10 cellular contexts compared by ENCODE assay signal in genomic region chr13:113445791-113446487, GRCh38. TPM values are rescaled to one million over a fixed set of nuclear protein-coding genes. Genes with fewer than 3 reads are reported as not detected.
DNase-seq lines count a peak whose midpoint lies in the region; ATAC-seq and TF ChIP-seq lines count a peak whose summit lies in the region.
"Had no signal": no experiment of that assay in that cellular context is flagged by ENCODE, and none has a peak within 500 bp of the region (broad histone marks: within the 10 kb centered on the region; RNA-seq: fewer than 3 reads in every experiment).

No MANE protein-coding gene starts in this region.

- TF ChIP-seq CTCF in left ventricle myocardium inferior (IDR thresholded peaks at IDR 0.05; ENCODE audit: borderline replicate concordance) = no peak
- TF ChIP-seq CTCF in colonic mucosa (IDR thresholded peaks at IDR 0.05) = no peak

- no peak overlapping the region for H3K9ac ChIP-seq in colonic mucosa (ENCODE audit: low read depth in 2 of 2, low read length in 2 of 2)

- H3K27me3 ChIP-seq in left ventricle myocardium inferior (ENCODE audit: low read depth) = no peaks in the 10 kb centered on the region
- H3K27me3 ChIP-seq in colonic mucosa = no peaks in the 10 kb centered on the region

- no peak for DNase-seq in left ventricle myocardium inferior
- DNase-seq in left ventricle myocardium superior = no peak
- DNase-seq in SHP77 treated with DMSO at 0.1 percent for 48 hours (lab: John Stamatoyannopoulos, UW) = no peak
- no peak for DNase-seq in colonic mucosa
- DNase-seq in NK-92 treated with Interleukin-12 subunit alpha and Interleukin-12 subunit beta, amount 100 ng/mL, for 24 hours (lab: John Stamatoyannopoulos, UW) = no peak
- DNase-seq in NCI-H1694 treated with DMSO at 0.1 percent for 48 hours (lab: John Stamatoyannopoulos, UW) = no peak
- DNase-seq: DMS79 had no signal

- intact Hi-C loops in left ventricle myocardium inferior (cut with micrococcal nuclease) (no loop called here), left ventricle myocardium superior (cut with micrococcal nuclease) (no loop called here), colonic mucosa (cut with DNase I) (loop anchor here (5.0 kb wide), 1 partner anchor 39 kb away; no protein-coding TSS in a partner anchor)

- H3K4me3 ChIP-seq in left ventricle myocardium inferior (peak overlapping the region; percentile 30), colonic mucosa (no peak overlapping the region)

- H3K9me3 ChIP-seq in left ventricle myocardium inferior (replicated peaks) = no peaks in the 10 kb centered on the region
- no peaks in the 10 kb centered on the region for H3K9me3 ChIP-seq in colonic mucosa

- H3K27ac ChIP-seq in left ventricle myocardium inferior (replicated peaks) (peak overlapping the region; percentile 20), cingulate gyrus (ENCODE audit: low read depth, low read length) (peak overlapping the region; percentile 44), colonic mucosa (no peak overlapping the region)

- ATAC-seq in left ventricle myocardium superior = no peak
- peak; percentile 49 for ATAC-seq in HG03175 (IDR thresholded peaks at IDR 0.05; ENCODE audit: unreplicated experiment)
- ATAC-seq: natural killer cell treated with Interleukin-12 subunit alpha and Interleukin-12 subunit beta and Interleukin-15 and Interleukin-18, amount 100 ng/mL, for 72 hours had no signal

- H3K36me3 ChIP-seq in left ventricle myocardium inferior (peaks cover 34% of the 10 kb centered on the region), colonic mucosa (no peaks in the 10 kb centered on the region)

- peaks cover 55% of the 10 kb centered on the region for H3K4me1 ChIP-seq in left ventricle myocardium inferior
- no peaks in the 10 kb centered on the region for H3K4me1 ChIP-seq in colonic mucosa

RNA-seq across cellular contexts. Expression of gene ADPRHL1, which starts 7.3 kb away (rescaled TPM):
- total RNA-seq in left ventricle myocardium inferior = 484 TPM
- 442 TPM for total RNA-seq in left ventricle myocardium superior
- 1 to 10 TPM; 4.6 to 6.2 TPM for total RNA-seq in colonic mucosa

RNA-seq across cellular contexts. Expression of gene DCUN1D2, which starts 44.6 kb away (rescaled TPM):
- total RNA-seq in left ventricle myocardium inferior (196 TPM), left ventricle myocardium superior (242 TPM), colonic mucosa (10 to 100 TPM; 14.9 to 20.5 TPM)

Comparison
In these comparisons a context has a peak if more than half of its experiments do, and no peak if none do; other contexts are left out.
1. RNA of gene ADPRHL1, which starts 7.3 kb away (total RNA-seq): 484 TPM in left ventricle myocardium inferior (single experiment) and 442 TPM in left ventricle myocardium superior (single experiment); 4.6 to 6.2 TPM in colonic mucosa; every median in the first group is over 10 times any median in the second.